Comparison of ENCODE assay signal across 34 cellular contexts in genomic region chr2:226399006-226399405, GRCh38.
"Had no signal": no experiment of that assay in that cellular context is flagged by ENCODE, and none has a peak within 500 bp of the region (broad histone marks: within the 10 kb centered on the region; RNA-seq: fewer than 3 reads in every experiment).

No MANE protein-coding gene starts in this region.

- H3K27ac ChIP-seq: adrenal gland, breast epithelium, coronary artery, dorsolateral prefrontal cortex, gastroesophageal sphincter, heart right ventricle, hepatocyte, VCaP had no signal

- H2AFZ ChIP-seq: hepatocyte had no signal

- H3K36me3 Mint-ChIP-seq: activated CD8-positive, alpha-beta memory T cell treated with anti-CD3 and anti-CD28 coated beads, Interleukin-2, amount 10 ng/mL, durations not matched to agents 7 days and 5 days; activated naive CD4-positive, alpha-beta T cell treated with anti-CD3 and anti-CD28 coated beads, Interleukin-2, amount 50 U/mL, for 24 hours; activated naive CD8-positive, alpha-beta T cell treated with anti-CD3 and anti-CD28 coated beads for 36 hours; brain; WTC11 had no signal

- H3K27ac Mint-ChIP-seq: activated CD8-positive, alpha-beta memory T cell treated with anti-CD3 and anti-CD28 coated beads, Interleukin-2, amount 10 ng/mL, durations not matched to agents 7 days and 5 days; activated CD8-positive, alpha-beta T cell treated with anti-CD3 and anti-CD28 coated beads, Interleukin-2, amount 10 ng/mL, durations not matched to agents 7 days and 5 days; activated naive CD4-positive, alpha-beta T cell treated with anti-CD3 and anti-CD28 coated beads for 36 hours; activated naive CD4-positive, alpha-beta T cell treated with anti-CD3 and anti-CD28 coated beads, Interleukin-2, amount 50 U/mL, for 24 hours; activated naive CD8-positive, alpha-beta T cell treated with anti-CD3 and anti-CD28 coated beads for 36 hours; activated naive CD8-positive, alpha-beta T cell treated with anti-CD3 and anti-CD28 coated beads, Interleukin-2, amount 50 U/mL, for 24 hours; activated T-helper 1 cell treated with anti-CD3 and anti-CD28 coated beads, Interleukin-12 subunit alpha, Interleukin-12 subunit beta, Interleukin-2, Interleukin-4 antibody, amounts not matched to agents 30 ng/mL and 10 ng/mL and 1 ng/mL, durations not matched to agents 14 hours and 24 hours and 36 hours; activated T-helper 2 cell treated with anti-CD3 and anti-CD28 coated beads, Interferon-gamma antibody, Interleukin-2, Interleukin-4, amounts not matched to agents 10 μg/mL and 5 μg/mL and 100 μg/mL, durations not matched to agents 14 hours and 24 hours and 36 hours; brain; dendritic cell treated with granulocyte-macrophage colony-stimulating factor and Interleukin-4, amounts not matched to agents 40 ng/mL and 50 ng/mL, for 4 days; endodermal cell; WTC11 had no signal

- H3K4me3 ChIP-seq: adrenal gland, breast epithelium, coronary artery, dorsolateral prefrontal cortex, gastroesophageal sphincter, heart right ventricle, hepatocyte had no signal

- DNase-seq: activated CD4-positive, alpha-beta T cell treated with anti-CD3 and anti-CD28 coated beads for 48 hours; activated CD4-positive, alpha-beta T cell treated with anti-CD3 and anti-CD28 coated beads, Interleukin-2, amount 50 U/mL, for 1 hour; activated CD4-positive, alpha-beta T cell treated with anti-CD3 and anti-CD28 coated beads, Interleukin-2, amount 50 U/mL, for 48 hours; activated CD8-positive, alpha-beta memory T cell treated with anti-CD3 and anti-CD28 coated beads, Interleukin-2, amount 10 ng/mL, durations not matched to agents 7 days and 5 days; activated CD8-positive, alpha-beta memory T cell treated with anti-CD3 and anti-CD28 coated beads, Interleukin-2, amount 50 U/mL, for 4 hours; activated CD8-positive, alpha-beta T cell treated with anti-CD3 and anti-CD28 coated beads, Interleukin-2, amount 10 ng/mL, durations not matched to agents 7 days and 5 days; activated effector memory CD4-positive, alpha-beta T cell treated with anti-CD3 and anti-CD28 coated beads, Interleukin-2, amount 50 U/mL, for 16 hours; activated naive CD4-positive, alpha-beta T cell treated with anti-CD3 and anti-CD28 coated beads for 36 hours; activated naive CD8-positive, alpha-beta T cell treated with anti-CD3 and anti-CD28 coated beads for 36 hours; activated naive CD8-positive, alpha-beta T cell treated with anti-CD3 and anti-CD28 coated beads, Interleukin-2, amount 50 U/mL, for 24 hours; activated T-cell treated with anti-CD3 and anti-CD28 coated beads, Interleukin-2, amount 50 U/mL, for 1 hour; activated T-cell treated with anti-CD3 and anti-CD28 coated beads, Interleukin-2, amount 50 U/mL, for 48 hours; adrenal gland; amygdala; aorta; dorsolateral prefrontal cortex; effector memory CD4-positive, alpha-beta T cell; endodermal cell; foreskin melanocyte; heart right ventricle; T-helper 2 cell had no signal

- ATAC-seq: activated CD8-positive, alpha-beta memory T cell treated with anti-CD3 and anti-CD28 coated beads, Interleukin-2, amount 10 ng/mL, durations not matched to agents 7 days and 5 days; activated CD8-positive, alpha-beta T cell treated with anti-CD3 and anti-CD28 coated beads, Interleukin-2, amount 10 ng/mL, durations not matched to agents 7 days and 5 days; activated naive CD8-positive, alpha-beta T cell treated with anti-CD3 and anti-CD28 coated beads, Interleukin-2, amount 50 U/mL, for 24 hours; esophagus mucosa; gastroesophageal sphincter; heart right ventricle; WTC11 had no signal

- H3K27me3 Mint-ChIP-seq: brain had no signal

- H3K27me3 ChIP-seq: adrenal gland, breast epithelium, dorsolateral prefrontal cortex, gastroesophageal sphincter, heart right ventricle, hepatocyte had no signal

- H3K4me3 Mint-ChIP-seq: activated CD8-positive, alpha-beta memory T cell treated with anti-CD3 and anti-CD28 coated beads, Interleukin-2, amount 10 ng/mL, durations not matched to agents 7 days and 5 days; activated CD8-positive, alpha-beta T cell treated with anti-CD3 and anti-CD28 coated beads, Interleukin-2, amount 10 ng/mL, durations not matched to agents 7 days and 5 days; activated naive CD4-positive, alpha-beta T cell treated with anti-CD3 and anti-CD28 coated beads for 36 hours; activated naive CD4-positive, alpha-beta T cell treated with anti-CD3 and anti-CD28 coated beads, Interleukin-2, amount 50 U/mL, for 24 hours; activated naive CD8-positive, alpha-beta T cell treated with anti-CD3 and anti-CD28 coated beads for 36 hours; activated naive CD8-positive, alpha-beta T cell treated with anti-CD3 and anti-CD28 coated beads, Interleukin-2, amount 50 U/mL, for 24 hours; activated T-helper 1 cell treated with anti-CD3 and anti-CD28 coated beads, Interleukin-12 subunit alpha, Interleukin-12 subunit beta, Interleukin-2, Interleukin-4 antibody, amounts not matched to agents 30 ng/mL and 10 ng/mL and 1 ng/mL, durations not matched to agents 14 hours and 24 hours and 36 hours; brain; central memory CD8-positive, alpha-beta T cell; dendritic cell treated with granulocyte-macrophage colony-stimulating factor and Interleukin-4, amounts not matched to agents 40 ng/mL and 50 ng/mL, for 4 days; endodermal cell; WTC11 had no signal

- H3K9me3 Mint-ChIP-seq: activated naive CD4-positive, alpha-beta T cell treated with anti-CD3 and anti-CD28 coated beads for 36 hours; activated naive CD4-positive, alpha-beta T cell treated with anti-CD3 and anti-CD28 coated beads, Interleukin-2, amount 50 U/mL, for 24 hours; activated naive CD8-positive, alpha-beta T cell treated with anti-CD3 and anti-CD28 coated beads for 36 hours; activated naive CD8-positive, alpha-beta T cell treated with anti-CD3 and anti-CD28 coated beads, Interleukin-2, amount 50 U/mL, for 24 hours; activated T-helper 1 cell treated with anti-CD3 and anti-CD28 coated beads, Interleukin-12 subunit alpha, Interleukin-12 subunit beta, Interleukin-2, Interleukin-4 antibody, amounts not matched to agents 30 ng/mL and 10 ng/mL and 1 ng/mL, durations not matched to agents 14 hours and 24 hours and 36 hours; activated T-helper 2 cell treated with anti-CD3 and anti-CD28 coated beads, Interferon-gamma antibody, Interleukin-2, Interleukin-4, amounts not matched to agents 10 μg/mL and 5 μg/mL and 100 μg/mL, durations not matched to agents 14 hours and 24 hours and 36 hours; brain; central memory CD8-positive, alpha-beta T cell; endodermal cell had no signal

- H3K4me1 ChIP-seq: adrenal gland, breast epithelium, gastroesophageal sphincter, heart right ventricle had no signal

- H3K9me3 ChIP-seq: adrenal gland, breast epithelium, gastroesophageal sphincter, heart right ventricle had no signal

- H3K4me1 Mint-ChIP-seq: activated CD8-positive, alpha-beta memory T cell treated with anti-CD3 and anti-CD28 coated beads, Interleukin-2, amount 10 ng/mL, durations not matched to agents 7 days and 5 days; activated naive CD4-positive, alpha-beta T cell treated with anti-CD3 and anti-CD28 coated beads, Interleukin-2, amount 50 U/mL, for 24 hours; activated naive CD8-positive, alpha-beta T cell treated with anti-CD3 and anti-CD28 coated beads for 36 hours; activated naive CD8-positive, alpha-beta T cell treated with anti-CD3 and anti-CD28 coated beads, Interleukin-2, amount 50 U/mL, for 24 hours; central memory CD8-positive, alpha-beta T cell; endodermal cell had no signal

- H3K36me3 ChIP-seq: adrenal gland, breast epithelium, gastroesophageal sphincter, heart right ventricle had no signal

- H3K4me2 ChIP-seq: hepatocyte had no signal
